In genomic region chr12:89347325-89347829, GRCh38 we compare ENCODE assay signal across 8 cellular contexts. TPM values are rescaled to one million over a fixed set of nuclear protein-coding genes. Genes with fewer than 3 reads are reported as not detected.
DNase-seq lines count a peak whose midpoint lies in the region; ATAC-seq and TF ChIP-seq lines count a peak whose summit lies in the region.
"Had no signal": no experiment of that assay in that cellular context is flagged by ENCODE, and none has a peak within 500 bp of the region (broad histone marks: within the 10 kb centered on the region; RNA-seq: fewer than 3 reads in every experiment).

No MANE protein-coding gene starts in this region.

- H3K9ac ChIP-seq in PC-3 (ENCODE audit: low read length): no peak overlapping the region
- no peak overlapping the region for H3K9ac ChIP-seq in endodermal cell (ENCODE audit: extremely low read depth, low read length, poor library complexity, severe bottlenecking)

- H3F3A ChIP-seq in PC-3 (ENCODE audit: low read length, unreplicated experiment): peaks cover 9% of the 10 kb centered on the region

- H3K79me2 ChIP-seq in PC-3 (ENCODE audit: low read length): peaks cover 57% of the 10 kb centered on the region

- H3K4me3 Mint-ChIP-seq in HFFc6 (peak overlapping the region; percentile 77), endodermal cell (peak overlapping the region; percentile 98)

- H3K9me3 Mint-ChIP-seq in HFFc6 (peaks cover 11% of the 10 kb centered on the region), endodermal cell (no peaks in the 10 kb centered on the region)

- WGBS in endodermal cell (ENCODE audit: insufficient coverage in 1 of 2, insufficient read length in 1 of 2), 2 experiments: 67 to 82% methylated on average over 3 of the region's 3 CpGs

- H3K36me3 Mint-ChIP-seq in HFFc6 (ENCODE audit: low read depth) (peaks cover 47% of the 10 kb centered on the region), endodermal cell (ENCODE audit: low read depth) (peaks cover 44% of the 10 kb centered on the region)

- H3K27me3 ChIP-seq in PC-3 (ENCODE audit: low read length) (no peaks in the 10 kb centered on the region), endodermal cell (ENCODE audit: control insufficient read depth, insufficient read depth, low read length, poor library complexity, severe bottlenecking) (no peaks in the 10 kb centered on the region)

- CTCF ChIA-PET in PC-3 (lab: Charles Lee): interaction anchor here (1.0 kb wide), 1 partner anchor 328 kb away, joined by 3 read pairs; no protein-coding TSS in a partner anchor

- peak overlapping the region; percentile 91 for H3K4me2 ChIP-seq in PC-3 (ENCODE audit: low read length)

- H3K9me3 ChIP-seq in PC-3 (ENCODE audit: low read length): no peaks in the 10 kb centered on the region
- H3K9me3 ChIP-seq in endodermal cell (ENCODE audit: control insufficient read depth, low read length): no peaks in the 10 kb centered on the region

- H3K4me1 Mint-ChIP-seq in HFFc6 (ENCODE audit: low read depth) (peaks cover 51% of the 10 kb centered on the region), endodermal cell (peaks cover 67% of the 10 kb centered on the region)

- DNase-seq in HFFc6 (no peak), PC-3 (no peak), endodermal cell (no peak), putamen (ENCODE audit: low spot score) (peak; percentile 10), NCI-H1694 (lab: John Stamatoyannopoulos, UW) (no peak), NCI-H1048 (lab: John Stamatoyannopoulos, UW) (no peak)
- DNase-seq: islet precursor cell had no signal

- H3K27ac ChIP-seq in PC-3 (ENCODE audit: low read length) (peak overlapping the region; percentile 37), endodermal cell (ENCODE audit: low read depth, low read length) (peak overlapping the region; percentile 97)

- intact Hi-C loops in PC-3 (cut with micrococcal nuclease): loop anchor here (2.0 to 5.0 kb wide), 3 partner anchors 95 to 185 kb away; no protein-coding TSS in a partner anchor

- no peak for ATAC-seq in PC-3
- no peak for ATAC-seq in GM18858 (IDR thresholded peaks at IDR 0.05; ENCODE audit: unreplicated experiment)

- H3K36me3 ChIP-seq in PC-3 (ENCODE audit: low read depth, low read length): peaks cover 41% of the 10 kb centered on the region
- H3K36me3 ChIP-seq in endodermal cell (ENCODE audit: control insufficient read depth, insufficient read depth, low read length): peaks cover 37% of the 10 kb centered on the region

- H3K4me1 ChIP-seq in PC-3 (ENCODE audit: insufficient read depth, low read length) (peaks cover 37% of the 10 kb centered on the region), endodermal cell (ENCODE audit: control insufficient read depth, insufficient read depth, low read length) (peaks cover 16% of the 10 kb centered on the region)

- H3K27ac Mint-ChIP-seq in HFFc6: peak overlapping the region; percentile 76; the same call in 1 of the 2 replicates
- no peak overlapping the region for H3K27ac Mint-ChIP-seq in endodermal cell

- BruUV-seq in PC-3 (replicated peaks; lab: Mats Ljungman, UMichigan): no TSS peak

- peaks cover 28% of the 10 kb centered on the region for H3K27me3 Mint-ChIP-seq in HFFc6 (ENCODE audit: insufficient read depth)
- H3K27me3 Mint-ChIP-seq in endodermal cell (ENCODE audit: insufficient read depth): no peaks in the 10 kb centered on the region

- TF ChIP-seq CTCF in HFFc6 (IDR thresholded peaks at IDR 0.05) (no peak), PC-3 (conservative IDR thresholded peaks at IDR 0.05; ENCODE audit: low read depth, low read length) (no peak), endodermal cell (conservative IDR thresholded peaks at IDR 0.05) (no peak)

- H2AFZ ChIP-seq in PC-3 (ENCODE audit: low read length): no peak overlapping the region

- H3K4me3 ChIP-seq in PC-3 (ENCODE audit: low read length) (peak overlapping the region; percentile 39), endodermal cell (ENCODE audit: low read length) (peak overlapping the region; percentile 72)

- POLR2A ChIA-PET in PC-3 (lab: Charles Lee; ENCODE audit: unreplicated experiment): interaction anchor here (0.5 to 0.6 kb wide), 3 partner anchors 100 to 362 kb away, joined by 3 to 9 read pairs (median 3); no protein-coding TSS in a partner anchor

- peaks cover 53% of the 10 kb centered on the region for H4K20me1 ChIP-seq in PC-3 (ENCODE audit: low read length)

- no peaks in the 10 kb centered on the region for H3K9me2 ChIP-seq in PC-3 (replicated peaks; ENCODE audit: low read length)

RNA-seq across cellular contexts. Expression of gene DUSP6, which starts 4.9 kb away (rescaled TPM):
- total RNA-seq in HFFc6 (2021; fragmentation: NEBNext Ultra II Directional; extraction: Animal tissue kit (Norgen Biotek cat#: 25700)): 10 to 100 TPM; 42.2 to 77.8 (median 46.2) TPM
- total RNA-seq in PC-3 (2014; rRNA removed): 184 and 244 TPM in 2 replicates
- total RNA-seq in endodermal cell: 100 to 1,000 TPM in 1 of 2 donors, 10 to 100 TPM in 1; 85.9 to 123 TPM
- 98.6 TPM for polyA plus RNA-seq in endodermal cell (2013, experiment 1 of 2)
- 99.0 TPM for polyA plus RNA-seq in endodermal cell (2013, experiment 2 of 2)
